8 cellular contexts compared by ENCODE assay signal in the genomic region with DNA sequence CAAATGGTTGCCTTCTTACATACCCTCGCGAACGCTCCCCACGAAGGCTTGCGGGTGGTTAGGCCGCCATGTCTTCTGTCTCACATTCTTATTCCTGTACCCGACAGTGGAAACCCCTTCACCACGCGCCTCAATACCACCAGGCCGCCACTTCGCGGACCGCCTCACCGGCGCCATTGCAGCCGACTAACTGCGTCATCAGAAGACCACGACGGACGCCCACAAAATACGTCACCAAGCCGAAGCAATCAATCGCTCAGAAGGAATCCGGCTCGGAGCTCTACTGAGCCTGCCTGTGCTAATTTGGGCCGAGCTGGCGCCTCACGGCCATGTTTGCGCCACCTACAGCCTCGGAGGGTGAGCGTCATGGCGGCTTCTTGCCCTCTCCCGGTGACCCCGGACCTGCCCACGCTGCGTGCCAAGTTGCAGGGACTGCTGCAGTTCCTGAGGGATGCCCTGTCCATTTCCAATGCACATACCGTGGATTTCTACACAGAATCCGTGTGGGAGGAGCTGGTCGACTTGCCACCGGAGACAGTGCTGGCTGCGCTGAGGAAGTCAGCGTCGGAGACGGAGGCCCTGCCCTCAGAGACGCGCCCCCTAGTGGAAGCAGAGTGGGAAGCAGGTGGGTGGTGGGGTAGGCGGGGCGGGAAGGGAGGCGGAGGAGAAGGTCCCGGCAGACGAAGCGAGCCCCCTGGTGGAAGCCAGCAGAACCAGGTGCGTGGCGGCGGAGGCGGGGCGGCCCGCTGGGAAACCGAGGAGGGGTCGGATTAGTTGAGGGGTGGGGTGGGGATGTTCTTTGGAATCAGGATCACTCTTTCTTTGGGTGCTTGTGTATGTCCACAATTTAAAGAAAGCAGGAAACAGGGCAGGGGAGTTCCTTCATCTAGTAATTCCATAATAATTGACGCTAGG. TPM values are rescaled to one million over a fixed set of nuclear protein-coding genes. Genes with fewer than 3 reads are reported as not detected.
DNase-seq lines count a peak whose midpoint lies in the region; ATAC-seq and TF ChIP-seq lines count a peak whose summit lies in the region.

A gene with protein sequence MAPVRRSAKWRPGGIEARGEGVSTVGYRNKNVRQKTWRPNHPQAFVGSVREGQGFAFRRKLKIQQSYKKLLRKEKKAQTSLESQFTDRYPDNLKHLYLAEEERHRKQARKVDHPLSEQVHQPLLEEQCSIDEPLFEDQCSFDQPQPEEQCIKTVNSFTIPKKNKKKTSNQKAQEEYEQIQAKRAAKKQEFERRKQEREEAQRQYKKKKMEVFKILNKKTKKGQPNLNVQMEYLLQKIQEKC (minus strand): TSS at position 188 of the 915 bp plus-strand sequence. CDS start 11 bp downstream, at position 177.
A gene with protein sequence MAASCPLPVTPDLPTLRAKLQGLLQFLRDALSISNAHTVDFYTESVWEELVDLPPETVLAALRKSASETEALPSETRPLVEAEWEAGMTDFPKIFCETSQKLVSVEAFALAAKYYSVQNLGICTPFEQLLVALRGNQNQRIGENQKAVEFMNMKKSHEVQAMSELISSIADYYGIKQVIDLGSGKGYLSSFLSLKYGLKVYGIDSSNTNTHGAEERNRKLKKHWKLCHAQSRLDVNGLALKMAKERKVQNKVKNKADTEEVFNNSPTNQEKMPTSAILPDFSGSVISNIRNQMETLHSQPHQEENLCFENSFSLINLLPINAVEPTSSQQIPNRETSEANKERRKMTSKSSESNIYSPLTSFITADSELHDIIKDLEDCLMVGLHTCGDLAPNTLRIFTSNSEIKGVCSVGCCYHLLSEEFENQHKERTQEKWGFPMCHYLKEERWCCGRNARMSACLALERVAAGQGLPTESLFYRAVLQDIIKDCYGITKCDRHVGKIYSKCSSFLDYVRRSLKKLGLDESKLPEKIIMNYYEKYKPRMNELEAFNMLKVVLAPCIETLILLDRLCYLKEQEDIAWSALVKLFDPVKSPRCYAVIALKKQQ (plus strand): TSS at position 330 of the 915 bp plus-strand sequence. CDS start 37 bp downstream, at position 367.

- H4K20me1 ChIP-seq in GM23338 (replicated peaks; ENCODE audit: insufficient read depth), result no peaks in the 10 kb centered on the region

- H2AFZ ChIP-seq in GM23338, result peak within 1 kb of the TSS; percentile 95; the same call in 1 of the 2 replicates

- peak; percentile 89 for ATAC-seq in GM23338
- peak; percentile 88 to 97 (median 89) for ATAC-seq in natural killer cell

- H3F3A ChIP-seq in GM23338 (replicated peaks; ENCODE audit: low read depth), result no peaks in the 10 kb centered on the region

- H3K4me3 ChIP-seq in GM23338, result peak within 1 kb of the TSS; percentile 96

- peaks cover 57% of the 10 kb centered on the region for H3K36me3 Mint-ChIP-seq in GM23338 (ENCODE audit: low read depth)
- peaks cover 50% of the 10 kb centered on the region for H3K36me3 Mint-ChIP-seq in activated T-helper 2 cell treated with anti-CD3 and anti-CD28 coated beads, Interferon-gamma antibody, Interleukin-2, Interleukin-4, amounts not matched to agents 10 μg/mL and 5 μg/mL and 100 μg/mL, durations not matched to agents 14 hours and 24 hours and 36 hours (ENCODE audit: low read depth)
- peaks cover 14% of the 10 kb centered on the region for H3K36me3 Mint-ChIP-seq in natural killer cell

- TF ChIP-seq CTCF in GM23338 (conservative IDR thresholded peaks at IDR 0.05; ENCODE audit: low read depth in 2 of 2) (peak; percentile 84 to 95), natural killer cell (IDR thresholded peaks at IDR 0.05) (peak; percentile 99)

- H3K36me3 ChIP-seq in GM23338 (ENCODE audit: insufficient read depth), result peaks cover 27% of the 10 kb centered on the region; the same call in 1 of the 2 replicates

- DNase-seq in ELF-1 (ENCODE audit: low read depth, low spot score) (peak; percentile 98), GM23338 (ENCODE audit: low spot score) (peak; percentile 98), LHCN-M2 (ENCODE audit: low read depth) (peak; percentile 98), RPMI7951 (ENCODE audit: low read depth) (peak; percentile 96), fibroblast of peridontal ligament (ENCODE audit: extremely low read depth) (peak; percentile 99), natural killer cell (peak; percentile 94)
- DNase-seq in activated T-helper 2 cell treated with anti-CD3 and anti-CD28 coated beads, Interferon-gamma antibody, Interleukin-2, Interleukin-4, amounts not matched to agents 10 μg/mL and 5 μg/mL and 100 μg/mL, durations not matched to agents 14 hours and 24 hours and 36 hours (ENCODE audit: low spot score), result peak; percentile 94
- DNase-seq in stimulated activated naive CD4-positive, alpha-beta T cell treated with Interleukin-2 at 50 U/mL for 16 hours (lab: John Stamatoyannopoulos, UW), result peak; percentile 97

- intact Hi-C loops in activated T-helper 2 cell treated with anti-CD3 and anti-CD28 coated beads, Interferon-gamma antibody, Interleukin-2, Interleukin-4, amounts not matched to agents 10 μg/mL and 5 μg/mL and 100 μg/mL, durations not matched to agents 14 hours and 24 hours and 36 hours (cut with micrococcal nuclease), result loop anchor here (1.0 kb wide), 2 partner anchors 328 to 714 kb away; a partner anchor contains a TSS
- intact Hi-C loops in natural killer cell (cut with micrococcal nuclease), result loop anchor here (1.0 to 10.0 kb wide), 2 partner anchors 326 to 714 kb away; a partner anchor contains a TSS

- H3K27ac Mint-ChIP-seq in GM23338 (peak within 1 kb of the TSS; percentile 100), natural killer cell (peak within 1 kb of the TSS; percentile 100)
- peak within 1 kb of the TSS; percentile 100 for H3K27ac Mint-ChIP-seq in activated T-helper 2 cell treated with anti-CD3 and anti-CD28 coated beads, Interferon-gamma antibody, Interleukin-2, Interleukin-4, amounts not matched to agents 10 μg/mL and 5 μg/mL and 100 μg/mL, durations not matched to agents 14 hours and 24 hours and 36 hours

- H3K4me1 Mint-ChIP-seq in GM23338, result peaks cover 25% of the 10 kb centered on the region; the same call in 2 of the 3 replicates
- H3K4me1 Mint-ChIP-seq in activated T-helper 2 cell treated with anti-CD3 and anti-CD28 coated beads, Interferon-gamma antibody, Interleukin-2, Interleukin-4, amounts not matched to agents 10 μg/mL and 5 μg/mL and 100 μg/mL, durations not matched to agents 14 hours and 24 hours and 36 hours (ENCODE audit: low read depth), result peaks cover 28% of the 10 kb centered on the region
- H3K4me1 Mint-ChIP-seq in natural killer cell, result peaks cover 53 to 58% of the 10 kb centered on the region in 2 donors

- peak within 1 kb of the TSS; percentile 95 for H3K4me2 ChIP-seq in GM23338

- H3K27me3 ChIP-seq in GM23338 (ENCODE audit: insufficient read depth), result no peaks in the 10 kb centered on the region

- H3K4me3 Mint-ChIP-seq in GM23338 (peak within 1 kb of the TSS; percentile 100), natural killer cell (peak within 1 kb of the TSS; percentile 96)
- H3K4me3 Mint-ChIP-seq in activated T-helper 2 cell treated with anti-CD3 and anti-CD28 coated beads, Interferon-gamma antibody, Interleukin-2, Interleukin-4, amounts not matched to agents 10 μg/mL and 5 μg/mL and 100 μg/mL, durations not matched to agents 14 hours and 24 hours and 36 hours (ENCODE audit: low read depth), result peak within 1 kb of the TSS; percentile 99

- H3K27me3 Mint-ChIP-seq in GM23338 (ENCODE audit: insufficient read depth, low read depth, poor library complexity), result peaks cover 7% of the 10 kb centered on the region
- H3K27me3 Mint-ChIP-seq in activated T-helper 2 cell treated with anti-CD3 and anti-CD28 coated beads, Interferon-gamma antibody, Interleukin-2, Interleukin-4, amounts not matched to agents 10 μg/mL and 5 μg/mL and 100 μg/mL, durations not matched to agents 14 hours and 24 hours and 36 hours (ENCODE audit: low read depth), result no peaks in the 10 kb centered on the region
- no peaks in the 10 kb centered on the region for H3K27me3 Mint-ChIP-seq in natural killer cell (ENCODE audit: low read depth in 2 of 2)

- peaks cover 22% of the 10 kb centered on the region for H3K4me1 ChIP-seq in GM23338 (ENCODE audit: insufficient read depth)

- H3K9me2 ChIP-seq in GM23338 (ENCODE audit: insufficient read depth), result no peaks in the 10 kb centered on the region

- no peaks in the 10 kb centered on the region; the same call in 2 of the 3 replicates for H3K9me3 Mint-ChIP-seq in GM23338
- H3K9me3 Mint-ChIP-seq in activated T-helper 2 cell treated with anti-CD3 and anti-CD28 coated beads, Interferon-gamma antibody, Interleukin-2, Interleukin-4, amounts not matched to agents 10 μg/mL and 5 μg/mL and 100 μg/mL, durations not matched to agents 14 hours and 24 hours and 36 hours, result peaks cover 5% of the 10 kb centered on the region
- no peaks in the 10 kb centered on the region for H3K9me3 Mint-ChIP-seq in natural killer cell

- H3K79me2 ChIP-seq in GM23338 (replicated peaks; ENCODE audit: insufficient read depth), result peaks cover 72% of the 10 kb centered on the region

- peak within 1 kb of the TSS; percentile 91 for H3K27ac ChIP-seq in GM23338 (ENCODE audit: low read depth)

TF ChIP-seq in GM23338, 12 proteins besides CTCF, POLR2A, EP300 and RAD21 (continues in another document):
- peak; percentile 100 for TF ChIP-seq CREB1 (CRISPR knock-in tag; IDR thresholded peaks at IDR 0.05; ENCODE audit: low read depth)

RNA-seq across cellular contexts. Expression of the first gene that starts in this region (rescaled TPM):
- 52.2 and 65.2 TPM in 2 replicates for total RNA-seq in GM23338 (2014; rRNA removed; shearing (Covaris generic))
- 197 and 203 TPM in 2 replicates for polyA plus RNA-seq in GM23338 (2016; fragmentation: Nextera tagmentation; extraction: Ambion mirVana)
- total RNA-seq in LHCN-M2 (2014; rRNA removed) (57.1 and 67.3 TPM in 2 replicates), natural killer cell (100 to 1,000 TPM; 104 to 124 (median 105) TPM)
- 21.2 TPM for polyA plus RNA-seq in LHCN-M2 (2012)
- total RNA-seq in RPMI7951 (2014; rRNA removed; shearing (Covaris generic)), result 55.5 and 62.4 TPM in 2 replicates
- total RNA-seq in activated T-helper 2 cell treated with anti-CD3 and anti-CD28 coated beads, Interferon-gamma antibody, Interleukin-2, Interleukin-4, amounts not matched to agents 10 μg/mL and 5 μg/mL and 100 μg/mL, durations not matched to agents 14 hours and 24 hours and 36 hours, result 84.1 and 84.5 TPM in 2 replicates

RNA-seq across cellular contexts. Expression of the second gene that starts in this region (rescaled TPM):
- total RNA-seq in GM23338 (2014; rRNA removed; shearing (Covaris generic)), result 6.1 and 7.6 TPM in 2 replicates
- 14.3 and 14.6 TPM in 2 replicates for polyA plus RNA-seq in GM23338 (2016; fragmentation: Nextera tagmentation; extraction: Ambion mirVana)
- total RNA-seq in LHCN-M2 (2014; rRNA removed) (6.6 and 9.9 TPM in 2 replicates), natural killer cell (10 to 100 TPM; 15.4 to 21.2 (median 17.8) TPM)
- 1.3 TPM for polyA plus RNA-seq in LHCN-M2 (2012)
- total RNA-seq in RPMI7951 (2014; rRNA removed; shearing (Covaris generic)), result 1.8 and 2.8 TPM in 2 replicates
- 6.9 and 7.3 TPM in 2 replicates for total RNA-seq in activated T-helper 2 cell treated with anti-CD3 and anti-CD28 coated beads, Interferon-gamma antibody, Interleukin-2, Interleukin-4, amounts not matched to agents 10 μg/mL and 5 μg/mL and 100 μg/mL, durations not matched to agents 14 hours and 24 hours and 36 hours

Comparison
In these comparisons a context has a peak if more than half of its experiments do, and no peak if none do; other contexts are left out.
1. Peak in every context shown above with its lines: DNase-seq, ATAC-seq, H3K4me3 ChIP-seq and H3K27ac ChIP-seq.